Comparison of ENCODE assay signal across 21 cellular contexts in the genomic region with DNA sequence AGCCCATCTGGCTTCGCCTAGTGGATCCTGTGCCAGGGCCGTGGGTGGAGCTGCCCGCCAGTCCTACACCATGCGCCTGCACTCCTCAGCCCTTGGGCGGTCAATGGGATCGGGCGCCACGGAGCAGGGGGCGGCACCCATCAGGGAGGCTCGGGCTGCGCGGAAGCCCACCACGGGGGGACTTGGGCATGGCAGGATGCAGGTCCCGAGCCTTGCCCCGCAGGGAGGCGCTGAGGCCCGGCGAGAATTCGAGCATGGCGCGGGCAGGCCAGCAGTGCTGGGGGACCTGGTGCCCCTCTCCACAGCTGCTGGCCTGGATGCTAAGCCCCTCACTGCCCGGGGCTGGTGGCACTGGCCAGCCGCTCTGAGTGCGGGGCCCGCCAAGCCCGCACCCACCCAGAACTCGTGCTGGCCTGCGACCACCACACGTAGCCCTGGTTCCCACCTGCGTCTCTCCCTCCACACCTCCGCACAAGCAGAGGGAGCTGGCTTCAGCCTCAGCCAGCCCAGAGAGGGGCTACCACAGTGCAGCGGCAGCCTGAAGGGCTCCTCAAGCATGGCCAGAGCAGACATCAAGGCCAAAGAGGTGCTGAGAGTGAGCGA. TPM values are rescaled to one million over a fixed set of nuclear protein-coding genes. Genes with fewer than 3 reads are reported as not detected.
A peak's percentile ranks its signal among the peaks of the same experiment; 100 is the strongest.
DNase-seq lines count a peak whose midpoint lies in the region; ATAC-seq and TF ChIP-seq lines count a peak whose summit lies in the region.
"Had no signal": no experiment of that assay in that cellular context is flagged by ENCODE, and none has a peak within 500 bp of the region (broad histone marks: within the 10 kb centered on the region; RNA-seq: fewer than 3 reads in every experiment).

No MANE protein-coding gene starts in this region.

- no peaks in the 10 kb centered on the region for H3K36me3 Mint-ChIP-seq in glutamatergic neuron (ENCODE audit: unreplicated experiment)
- H3K36me3 Mint-ChIP-seq: CD8-positive, alpha-beta T cell had no signal

- no peaks in the 10 kb centered on the region for H3K36me3 ChIP-seq in lower lobe of right lung
- no peaks in the 10 kb centered on the region for H3K36me3 ChIP-seq in upper lobe of right lung
- H3K36me3 ChIP-seq: BLaER1 treated with 17β-estradiol and CSF1 and Interleukin-3, amounts not matched to agents 10 nM and 100 nM had no signal

- H3K4me3 ChIP-seq in lower lobe of right lung (no peak overlapping the region), upper lobe of right lung (no peak overlapping the region)
- H3K4me3 ChIP-seq: A549; BLaER1 treated with 17β-estradiol and CSF1 and Interleukin-3, amounts not matched to agents 10 nM and 100 nM; GM12878 had no signal

- no peak overlapping the region for H3K27ac Mint-ChIP-seq in stimulated activated naive CD8-positive, alpha-beta T cell treated with anti-CD3 and anti-CD28 coated beads, Interleukin-15, amount 100 ng/mL, for 72 hours
- no peak overlapping the region for H3K27ac Mint-ChIP-seq in glutamatergic neuron (ENCODE audit: unreplicated experiment)
- H3K27ac Mint-ChIP-seq: B cell; CD4-positive, alpha-beta T cell; CD8-positive, alpha-beta T cell had no signal

- peaks cover 36% of the 10 kb centered on the region for H3K27me3 Mint-ChIP-seq in stimulated activated naive CD8-positive, alpha-beta T cell treated with anti-CD3 and anti-CD28 coated beads, Interleukin-15, amount 100 ng/mL, for 72 hours
- H3K27me3 Mint-ChIP-seq in glutamatergic neuron (ENCODE audit: unreplicated experiment) = peaks cover 1% of the 10 kb centered on the region

- no peaks in the 10 kb centered on the region for H3K27me3 ChIP-seq in lower lobe of right lung (ENCODE audit: low read depth)
- H3K27me3 ChIP-seq in upper lobe of right lung = no peaks in the 10 kb centered on the region
- H3K27me3 ChIP-seq: BLaER1 treated with 17β-estradiol and CSF1 and Interleukin-3, amounts not matched to agents 10 nM and 100 nM had no signal

- H3K9me3 Mint-ChIP-seq in stimulated activated naive CD8-positive, alpha-beta T cell treated with anti-CD3 and anti-CD28 coated beads, Interleukin-15, amount 100 ng/mL, for 72 hours = peaks cover 0 to 13% of the 10 kb centered on the region in 2 donors
- H3K9me3 Mint-ChIP-seq in glutamatergic neuron (ENCODE audit: unreplicated experiment) = peaks cover 3% of the 10 kb centered on the region
- H3K9me3 Mint-ChIP-seq: CD8-positive, alpha-beta T cell had no signal

- no peak for TF ChIP-seq CTCF in lower lobe of right lung (IDR thresholded peaks at IDR 0.05)
- TF ChIP-seq CTCF in upper lobe of right lung (IDR thresholded peaks at IDR 0.05) = no peak
- TF ChIP-seq CTCF in glutamatergic neuron (IDR thresholded peaks at IDR 0.05; ENCODE audit: partially characterized antibody, unreplicated experiment) = no peak

- no peaks in the 10 kb centered on the region for H3K9me3 ChIP-seq in lower lobe of right lung
- H3K9me3 ChIP-seq in upper lobe of right lung = no peaks in the 10 kb centered on the region
- H3K9me3 ChIP-seq: Caco-2 had no signal

- H3K4me1 ChIP-seq in lower lobe of right lung (no peaks in the 10 kb centered on the region), upper lobe of right lung (no peaks in the 10 kb centered on the region)
- H3K4me1 ChIP-seq: A549, Caco-2 had no signal

- no peak overlapping the region for H3K27ac ChIP-seq in lower lobe of right lung
- no peak overlapping the region for H3K27ac ChIP-seq in upper lobe of right lung
- H3K27ac ChIP-seq: 22Rv1; A549; BLaER1 treated with 17β-estradiol and CSF1 and Interleukin-3, amounts not matched to agents 10 nM and 100 nM; C4-2B had no signal

- intact Hi-C loops in lower lobe of right lung (cut with DNase I) = no loop called here
- intact Hi-C loops in upper lobe of right lung (cut with DNase I) = no loop called here

- no peak overlapping the region for H3K4me3 Mint-ChIP-seq in stimulated activated naive CD8-positive, alpha-beta T cell treated with anti-CD3 and anti-CD28 coated beads, Interleukin-15, amount 100 ng/mL, for 72 hours
- no peak overlapping the region for H3K4me3 Mint-ChIP-seq in glutamatergic neuron (ENCODE audit: unreplicated experiment)
- H3K4me3 Mint-ChIP-seq: B cell; CD4-positive, alpha-beta T cell; CD8-positive, alpha-beta T cell had no signal

- ATAC-seq in stimulated activated naive CD8-positive, alpha-beta T cell treated with anti-CD3 and anti-CD28 coated beads, Interleukin-15, amount 100 ng/mL, for 72 hours = peak; percentile 61
- no peak for ATAC-seq in stimulated activated naive CD8-positive, alpha-beta T cell treated with anti-CD3 and anti-CD28 coated beads, Interleukin-15, Interleukin-2, amounts not matched to agents 100 U/mL and 50 U/mL, for 24 hours
- ATAC-seq in lower lobe of right lung = peak; percentile 37 to 38
- ATAC-seq in upper lobe of right lung = peak; percentile 53
- no peak for ATAC-seq in activated CD4-positive, CD25-positive, alpha-beta regulatory T cell treated with anti-CD3 and anti-CD28 coated beads, Interleukin-2, amount 50 U/mL, for 24 hours
- ATAC-seq: A549; CD8-positive, alpha-beta T cell; GM12878 had no signal

- peaks cover 13% of the 10 kb centered on the region for H3K4me1 Mint-ChIP-seq in stimulated activated naive CD8-positive, alpha-beta T cell treated with anti-CD3 and anti-CD28 coated beads, Interleukin-15, amount 100 ng/mL, for 72 hours
- peaks cover 3% of the 10 kb centered on the region for H3K4me1 Mint-ChIP-seq in glutamatergic neuron (ENCODE audit: low read depth, unreplicated experiment)
- H3K4me1 Mint-ChIP-seq: B cell had no signal

- no peak for DNase-seq in stimulated activated naive CD8-positive, alpha-beta T cell treated with anti-CD3 and anti-CD28 coated beads, Interleukin-15, amount 100 ng/mL, for 72 hours
- DNase-seq in stimulated activated naive CD8-positive, alpha-beta T cell treated with anti-CD3 and anti-CD28 coated beads, Interleukin-15, Interleukin-2, amounts not matched to agents 100 U/mL and 50 U/mL, for 24 hours = no peak
- peak; percentile 42 for DNase-seq in lower lobe of right lung
- no peak for DNase-seq in upper lobe of right lung
- no peak for DNase-seq in glutamatergic neuron
- DNase-seq: AML-193; Caco-2; Calu3; CD4-positive, alpha-beta T cell; CD8-positive, alpha-beta T cell; DMS79 treated with DMSO at 0.1 percent for 48 hours; EL; GDM1 had no signal

RNA-seq across cellular contexts. Expression of gene ROS1, which starts 52.4 kb away (rescaled TPM):
- 151 TPM for total RNA-seq in lower lobe of right lung
- total RNA-seq in upper lobe of right lung = 163 TPM
- total RNA-seq in glutamatergic neuron (ENCODE audit: unreplicated experiment) = not detected
- total RNA-seq: B cell; CD4-positive, alpha-beta T cell; CD8-positive, alpha-beta T cell; G401 had no signal

Comparison
In these comparisons a context has a peak if more than half of its experiments do, and no peak if none do; other contexts are left out.
1. ATAC-seq: peak in stimulated activated naive CD8-positive, alpha-beta T cell treated with anti-CD3 and anti-CD28 coated beads, Interleukin-15, amount 100 ng/mL, for 72 hours (single experiment), lower lobe of right lung (2 of 2) and upper lobe of right lung (single experiment); none in stimulated activated naive CD8-positive, alpha-beta T cell treated with anti-CD3 and anti-CD28 coated beads, Interleukin-15, Interleukin-2, amounts not matched to agents 100 U/mL and 50 U/mL, for 24 hours (single experiment) and activated CD4-positive, CD25-positive, alpha-beta regulatory T cell treated with anti-CD3 and anti-CD28 coated beads, Interleukin-2, amount 50 U/mL, for 24 hours (0 of 2).
2. RNA of gene ROS1, which starts 52.4 kb away (total RNA-seq): 163 TPM in upper lobe of right lung (single experiment) and 151 TPM in lower lobe of right lung (single experiment); not detected in glutamatergic neuron (single experiment); every median in the first group is over 100 times any median in the second.